Comparison of ENCODE assay signal across 16 cellular contexts in genomic region chr3:68060186-68060585, GRCh38.
"Had no signal": no experiment of that assay in that cellular context is flagged by ENCODE, and none has a peak within 500 bp of the region (broad histone marks: within the 10 kb centered on the region; RNA-seq: fewer than 3 reads in every experiment).

No MANE protein-coding gene starts in this region.

- H3K4me3 ChIP-seq: left lung, neural progenitor cell, pancreas, SK-N-MC, skin epidermis, tibial artery had no signal

- H3K4me2 ChIP-seq: neural progenitor cell had no signal

- H3K27me3 ChIP-seq: brain microvascular endothelial cell, left lung, neural progenitor cell, pancreas, tibial artery had no signal

- H3K36me3 ChIP-seq: brain microvascular endothelial cell, left lung, neural progenitor cell, pancreas, tibial artery had no signal

- H3K4me3 Mint-ChIP-seq: activated B cell treated with CpG ODN at 0.5 μM for 24 hours; activated CD4-positive, alpha-beta T cell treated with anti-CD3 and anti-CD28 coated beads, Interleukin-2, amount 10 ng/mL, durations not matched to agents 24 days and 14 days; dendritic cell treated with granulocyte-macrophage colony-stimulating factor and Interleukin-4, amounts not matched to agents 40 ng/mL and 50 ng/mL, for 4 days; neural progenitor cell; T-helper 17 cell had no signal

- H3K9ac ChIP-seq: neural progenitor cell had no signal

- H3K9me3 Mint-ChIP-seq: activated B cell treated with CpG ODN at 0.5 μM for 24 hours; dendritic cell treated with granulocyte-macrophage colony-stimulating factor and Interleukin-4, amounts not matched to agents 40 ng/mL and 50 ng/mL, for 4 days; neural progenitor cell had no signal

- H3K27ac Mint-ChIP-seq: activated B cell treated with CpG ODN at 0.5 μM for 24 hours; activated CD4-positive, alpha-beta T cell treated with anti-CD3 and anti-CD28 coated beads, Interleukin-2, amount 10 ng/mL, durations not matched to agents 24 days and 14 days; activated T-helper 17 cell treated with anti-CD3 and anti-CD28 coated beads, Interleukin-2, amount 50 U/mL, for 72 hours; dendritic cell treated with granulocyte-macrophage colony-stimulating factor and Interleukin-4, amounts not matched to agents 40 ng/mL and 50 ng/mL, for 4 days; neural progenitor cell; T-helper 17 cell had no signal

- DNase-seq: activated B cell treated with CpG ODN at 0.5 μM for 24 hours; activated CD4-positive, alpha-beta T cell treated with anti-CD3 and anti-CD28 coated beads, Interleukin-2, amount 10 ng/mL, durations not matched to agents 24 days and 14 days; activated naive CD4-positive, alpha-beta T cell treated with anti-CD3 and anti-CD28 coated beads, Interleukin-2, amount 50 U/mL, for 16 hours; brain microvascular endothelial cell; erythroblast; hypothalamus; pancreas; retina; T-helper 17 cell; tibial artery had no signal

- H3K27ac ChIP-seq: brain microvascular endothelial cell, left lung, neural progenitor cell, pancreas, SK-N-MC, skin epidermis, tibial artery had no signal

- H3K9me3 ChIP-seq: left lung, pancreas, tibial artery had no signal

- H3K4me1 Mint-ChIP-seq: activated B cell treated with CpG ODN at 0.5 μM for 24 hours, neural progenitor cell had no signal

- H2AFZ ChIP-seq: neural progenitor cell had no signal

- ATAC-seq: activated T-helper 17 cell treated with anti-CD3 and anti-CD28 coated beads, Interleukin-2, amount 50 U/mL, for 72 hours; T-helper 17 cell had no signal

- H3K4me1 ChIP-seq: left lung, neural progenitor cell, pancreas had no signal

- H3K36me3 Mint-ChIP-seq: neural progenitor cell had no signal

- H3K27me3 Mint-ChIP-seq: activated B cell treated with CpG ODN at 0.5 μM for 24 hours; activated CD4-positive, alpha-beta T cell treated with anti-CD3 and anti-CD28 coated beads, Interleukin-2, amount 10 ng/mL, durations not matched to agents 24 days and 14 days; activated T-helper 17 cell treated with anti-CD3 and anti-CD28 coated beads, Interleukin-2, amount 50 U/mL, for 72 hours; dendritic cell treated with granulocyte-macrophage colony-stimulating factor and Interleukin-4, amounts not matched to agents 40 ng/mL and 50 ng/mL, for 4 days; T-helper 17 cell had no signal
